In the genomic region with DNA sequence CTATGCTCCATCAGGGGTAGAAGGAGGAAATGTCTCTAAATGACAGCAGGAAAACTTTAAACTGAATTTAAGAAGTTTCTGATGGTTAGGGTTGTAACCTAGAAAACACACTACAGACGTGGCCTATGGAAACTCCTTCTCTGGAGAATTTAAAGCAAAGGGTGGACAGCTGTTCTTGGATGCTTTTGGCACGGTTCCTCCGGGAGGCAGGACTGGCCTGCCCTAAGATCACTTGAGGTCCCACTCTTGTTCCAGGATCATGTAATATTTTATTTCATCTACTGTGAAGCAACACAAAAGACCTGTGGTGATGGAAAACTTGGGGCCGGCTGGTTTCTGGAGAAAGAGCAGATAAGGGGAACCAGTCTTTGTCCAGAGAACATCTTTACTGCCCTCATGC, we compare ENCODE assay signal across 22 cellular contexts.
"Had no signal": no experiment of that assay in that cellular context is flagged by ENCODE, and none has a peak within 500 bp of the region (broad histone marks: within the 10 kb centered on the region; RNA-seq: fewer than 3 reads in every experiment).

No MANE protein-coding gene starts in this region.

- ATAC-seq: activated CD4-positive, CD25-positive, alpha-beta regulatory T cell treated with anti-CD3 and anti-CD28 coated beads, Interleukin-2, amount 50 U/mL, for 24 hours; gastrocnemius medialis; left colon; sciatic nerve; stimulated activated naive B cell treated with anti-CD40 and anti-IgM and Interleukin-4, amounts not matched to agents 10 μg/mL and 1 μg/mL and 100 μg/mL, for 72 hours had no signal

- H3K27me3 ChIP-seq: testis had no signal

- H3K4me3 ChIP-seq: gastrocnemius medialis, heart left ventricle, lung, testis had no signal

- H3K9me3 Mint-ChIP-seq: activated CD4-positive, alpha-beta memory T cell treated with anti-CD3 and anti-CD28 coated beads, Interleukin-2, amount 10 ng/mL, durations not matched to agents 7 days and 5 days; activated CD4-positive, alpha-beta T cell treated with anti-CD3 and anti-CD28 coated beads, Interleukin-2, amount 10 ng/mL, durations not matched to agents 24 days and 14 days; activated naive CD4-positive, alpha-beta T cell treated with anti-CD3 and anti-CD28 coated beads, Interleukin-2, amount 10 ng/mL, durations not matched to agents 7 days and 5 days; dendritic cell treated with granulocyte-macrophage colony-stimulating factor and Interleukin-4, amounts not matched to agents 40 ng/mL and 50 ng/mL, for 4 days; stimulated activated naive B cell treated with anti-CD40 and anti-IgM and Interleukin-4, amounts not matched to agents 10 μg/mL and 1 μg/mL and 100 μg/mL, for 72 hours had no signal

- H3K27ac Mint-ChIP-seq: activated CD4-positive, alpha-beta memory T cell treated with anti-CD3 and anti-CD28 coated beads, Interleukin-2, amount 10 ng/mL, durations not matched to agents 7 days and 5 days; activated CD4-positive, alpha-beta T cell treated with anti-CD3 and anti-CD28 coated beads, Interleukin-2, amount 10 ng/mL, durations not matched to agents 24 days and 14 days; activated naive CD4-positive, alpha-beta T cell treated with anti-CD3 and anti-CD28 coated beads, Interleukin-2, amount 10 ng/mL, durations not matched to agents 7 days and 5 days; dendritic cell treated with granulocyte-macrophage colony-stimulating factor and Interleukin-4, amounts not matched to agents 40 ng/mL and 50 ng/mL, for 4 days; stimulated activated naive B cell treated with anti-CD40 and anti-IgM and Interleukin-4, amounts not matched to agents 10 μg/mL and 1 μg/mL and 100 μg/mL, for 72 hours had no signal

- H3K4me3 Mint-ChIP-seq: activated CD4-positive, alpha-beta memory T cell treated with anti-CD3 and anti-CD28 coated beads, Interleukin-2, amount 10 ng/mL, durations not matched to agents 7 days and 5 days; activated CD4-positive, alpha-beta T cell treated with anti-CD3 and anti-CD28 coated beads, Interleukin-2, amount 10 ng/mL, durations not matched to agents 24 days and 14 days; activated naive CD4-positive, alpha-beta T cell treated with anti-CD3 and anti-CD28 coated beads, Interleukin-2, amount 10 ng/mL, durations not matched to agents 7 days and 5 days; dendritic cell treated with granulocyte-macrophage colony-stimulating factor and Interleukin-4, amounts not matched to agents 40 ng/mL and 50 ng/mL, for 4 days; stimulated activated naive B cell treated with anti-CD40 and anti-IgM and Interleukin-4, amounts not matched to agents 10 μg/mL and 1 μg/mL and 100 μg/mL, for 72 hours had no signal

- H3K4me1 Mint-ChIP-seq: activated CD4-positive, alpha-beta memory T cell treated with anti-CD3 and anti-CD28 coated beads, Interleukin-2, amount 10 ng/mL, durations not matched to agents 7 days and 5 days; activated CD4-positive, alpha-beta T cell treated with anti-CD3 and anti-CD28 coated beads, Interleukin-2, amount 10 ng/mL, durations not matched to agents 24 days and 14 days; activated naive CD4-positive, alpha-beta T cell treated with anti-CD3 and anti-CD28 coated beads, Interleukin-2, amount 10 ng/mL, durations not matched to agents 7 days and 5 days; stimulated activated naive B cell treated with anti-CD40 and anti-IgM and Interleukin-4, amounts not matched to agents 10 μg/mL and 1 μg/mL and 100 μg/mL, for 72 hours had no signal

- H3K36me3 ChIP-seq: gastrocnemius medialis had no signal

- H3K27ac ChIP-seq: parathyroid adenoma, testis had no signal

- H3K9me3 ChIP-seq: gastrocnemius medialis, heart left ventricle, SK-N-SH, testis had no signal

- DNase-seq: activated CD4-positive, alpha-beta memory T cell treated with anti-CD3 and anti-CD28 coated beads, Interleukin-2, amount 10 ng/mL, durations not matched to agents 7 days and 5 days; activated CD4-positive, alpha-beta T cell treated with anti-CD3 and anti-CD28 coated beads, Interleukin-2, amount 10 ng/mL, durations not matched to agents 24 days and 14 days; activated effector memory CD4-positive, alpha-beta T cell treated with anti-CD3 and anti-CD28 coated beads, Interleukin-2, amount 50 U/mL, for 16 hours; activated naive CD4-positive, alpha-beta T cell treated with anti-CD3 and anti-CD28 coated beads, Interleukin-2, amount 10 ng/mL, durations not matched to agents 7 days and 5 days; amygdala; effector CD4-positive, alpha-beta T cell; erythroblast; gastrocnemius medialis; left colon; midbrain; nucleus accumbens; SK-N-SH; stimulated activated CD4-positive, alpha-beta T cell treated with anti-CD3 and anti-CD28 coated beads, Interleukin-2, amount 100 ng/mL, for 48 hours; stimulated activated CD8-positive, alpha-beta memory T cell treated with anti-CD3 and anti-CD28 coated beads, Interleukin-4, amount 100 ng/mL, for 48 hours; stimulated activated naive B cell treated with anti-CD40 and anti-IgM and Interleukin-4, amounts not matched to agents 10 μg/mL and 1 μg/mL and 100 μg/mL, for 72 hours; testis had no signal
